8 cellular contexts compared by ENCODE assay signal in the genomic region with DNA sequence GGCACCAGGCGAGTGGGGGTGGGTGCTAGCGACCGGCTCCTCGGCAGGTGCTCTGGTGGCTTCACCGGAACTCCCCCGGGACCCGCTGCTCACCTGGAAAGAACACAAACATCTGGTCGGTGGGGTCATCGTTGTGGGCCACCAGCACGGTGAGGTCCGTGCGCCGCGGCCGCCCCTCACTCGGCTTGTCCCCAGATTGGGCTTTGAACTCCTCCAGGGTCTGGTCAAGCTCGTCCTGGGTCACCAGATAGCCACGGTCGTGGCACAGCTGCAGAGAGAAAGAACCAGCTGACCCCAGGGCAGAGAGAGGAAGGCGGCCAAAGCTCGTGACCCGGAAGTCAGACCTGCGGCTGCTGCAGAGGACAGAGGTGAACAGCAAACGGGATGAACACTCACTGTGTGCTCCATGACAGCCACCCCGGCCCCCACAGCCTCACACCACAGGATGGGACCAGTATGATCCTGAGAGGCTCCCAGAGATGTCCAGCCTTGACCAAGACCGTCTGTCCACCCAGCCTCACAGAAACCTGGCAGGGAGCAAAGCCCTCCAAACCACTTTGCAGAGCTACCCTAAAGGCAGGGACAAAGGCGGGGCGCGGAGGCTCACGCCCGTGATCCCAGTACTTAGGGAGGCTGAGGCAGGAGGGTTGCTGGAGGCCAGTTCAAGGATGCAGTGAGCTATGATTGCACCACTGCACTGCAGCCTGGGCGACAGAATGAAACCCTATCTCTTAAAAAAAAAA. TPM values are rescaled to one million over a fixed set of nuclear protein-coding genes. Genes with fewer than 3 reads are reported as not detected.
DNase-seq lines count a peak whose midpoint lies in the region; ATAC-seq, FAIRE-seq and TF ChIP-seq lines count a peak whose summit lies in the region.

No MANE protein-coding gene starts in this region.

- FAIRE-seq in A549 (lab: Jason Lieb, UNC) (no peak), GM19239 (lab: Jason Lieb, UNC) (no peak)

- 55% methylated on average over 18 of the region's 32 CpGs for WGBS in A549 (ENCODE audit: missing lambda C conversion rate)

- H3K4me1 Mint-ChIP-seq in IgD-negative memory B cell, result peaks cover 9 to 18% (median 9%) of the 10 kb centered on the region in 3 donors
- H3K4me1 Mint-ChIP-seq in central memory CD8-positive, alpha-beta T cell, result peaks cover 34% of the 10 kb centered on the region

- H3K27ac ChIP-seq in A549 (peak overlapping the region; percentile 84 to 97), mucosa of rectum (ENCODE audit: low read depth in 2 of 2, low read length in 2 of 2) (no peak overlapping the region)

- H3K4me3 ChIP-seq in A549 (peak overlapping the region; percentile 80), mucosa of rectum (ENCODE audit: low read length in 2 of 2) (peak overlapping the region; percentile 73 to 93)

- CTCF ChIA-PET in A549 (lab: Yijun Ruan, JAX), result interaction anchor here (0.7 to 2.5 kb wide), 6 partner anchors 9 to 171 kb away, joined by 3 to 10 read pairs (median 3); no protein-coding TSS in a partner anchor

- peak overlapping the region; percentile 80 to 90 for H3K9ac ChIP-seq in mucosa of rectum (ENCODE audit: low read depth in 1 of 2, low read length in 2 of 2)

- H3K9me3 ChIP-seq in A549, result no peaks in the 10 kb centered on the region
- H3K9me3 ChIP-seq in mucosa of rectum (ENCODE audit: control insufficient read depth in 2 of 2, low read length in 2 of 2), result no peaks in the 10 kb centered on the region

- H3K36me3 Mint-ChIP-seq in IgD-negative memory B cell, result no peaks in the 10 kb centered on the region
- H3K36me3 Mint-ChIP-seq in central memory CD8-positive, alpha-beta T cell (ENCODE audit: insufficient read depth), result peaks cover 47% of the 10 kb centered on the region

- peaks cover 13 to 15% of the 10 kb centered on the region in 2 donors for H3K36me3 ChIP-seq in mucosa of rectum (ENCODE audit: control insufficient read depth in 2 of 2, insufficient read depth in 2 of 2, low read length in 2 of 2)

- H3K4me3 Mint-ChIP-seq in IgD-negative memory B cell, result peak overlapping the region; percentile 91 to 98 (median 94)
- H3K4me3 Mint-ChIP-seq in central memory CD8-positive, alpha-beta T cell, result peak overlapping the region; percentile 95

- DNase-seq in A549 (ENCODE audit: low read depth in 1 of 2, low spot score in 1 of 2) (no peak), AG08396 (ENCODE audit: low spot score) (no peak), NCI-H524 treated with DMSO at 0.1 percent for 48 hours (lab: John Stamatoyannopoulos, UW) (no peak), GM19239 (ENCODE audit: insufficient read length, low spot score) (no peak), D341Med (ENCODE audit: low spot score) (no peak)
- no peak for DNase-seq in central memory CD8-positive, alpha-beta T cell (ENCODE audit: low spot score in 2 of 2)

- no peaks in the 10 kb centered on the region for H3K27me3 ChIP-seq in mucosa of rectum (ENCODE audit: control insufficient read depth in 2 of 2, insufficient read depth in 2 of 2, low read length in 2 of 2)

- H3K27ac Mint-ChIP-seq in IgD-negative memory B cell, result peak overlapping the region; percentile 46 to 89 (median 87)
- H3K27ac Mint-ChIP-seq in central memory CD8-positive, alpha-beta T cell (ENCODE audit: low read depth), result peak overlapping the region; percentile 85

- H3K4me1 ChIP-seq in A549 (peaks cover 29% of the 10 kb centered on the region), mucosa of rectum (ENCODE audit: control insufficient read depth in 2 of 2, insufficient read depth in 2 of 2, low read length in 2 of 2) (peaks cover 21 to 26% of the 10 kb centered on the region in 2 donors)

- no peak for TF ChIP-seq POLR2A in A549 (IDR thresholded peaks at IDR 0.05; ENCODE audit: low read length)

- H3K9me3 Mint-ChIP-seq in IgD-negative memory B cell, result no peaks in the 10 kb centered on the region
- H3K9me3 Mint-ChIP-seq in central memory CD8-positive, alpha-beta T cell, result no peaks in the 10 kb centered on the region

- peaks cover 1% of the 10 kb centered on the region for H3K27me3 Mint-ChIP-seq in IgD-negative memory B cell
- no peaks in the 10 kb centered on the region for H3K27me3 Mint-ChIP-seq in central memory CD8-positive, alpha-beta T cell

- TF ChIP-seq RAD21 in A549 (conservative IDR thresholded peaks at IDR 0.05 in 1 of 2, IDR thresholded peaks at IDR 0.05 in 1 of 2), result no peak

- ATAC-seq in A549, result no peak
- ATAC-seq in central memory CD8-positive, alpha-beta T cell (replicated peaks; ENCODE audit: extremely low read depth, poor library complexity, severe bottlenecking), result no peak

- TF ChIP-seq EP300 in A549 (IDR thresholded peaks at IDR 0.05), result no peak

- no peak for TF ChIP-seq CTCF in A549 (IDR thresholded peaks at IDR 0.05)

- POLR2A ChIA-PET in A549 (lab: Yijun Ruan, JAX), result interaction anchor here (0.6 to 1.1 kb wide), 3 partner anchors 11 to 85 kb away, joined by 3 to 4 read pairs (median 3); no protein-coding TSS in a partner anchor

- H3K4me2 ChIP-seq in A549, result peak overlapping the region; percentile 93

TF ChIP-seq in A549, 52 proteins besides CTCF, POLR2A, EP300 and RAD21:
- no peak for TF ChIP-seq TP53 (CRISPR knock-in tag; IDR thresholded peaks at IDR 0.05)
- no peak for TF ChIP-seq ZFP36 (IDR thresholded peaks at IDR 0.05; ENCODE audit: borderline replicate concordance, partially characterized antibody)
- TF ChIP-seq CHD4 (IDR thresholded peaks at IDR 0.05; ENCODE audit: borderline replicate concordance), result no peak
- no peak for TF ChIP-seq KDM5A (IDR thresholded peaks at IDR 0.05)
- TF ChIP-seq FOXS1 (CRISPR knock-in tag; IDR thresholded peaks at IDR 0.05), result no peak
- TF ChIP-seq MAX (IDR thresholded peaks at IDR 0.05), result no peak
- no peak for TF ChIP-seq SMC3 (IDR thresholded peaks at IDR 0.05)
- TF ChIP-seq BHLHE40 (IDR thresholded peaks at IDR 0.05; ENCODE audit: low read depth, low read length), result no peak
- TF ChIP-seq NR3C1 (IDR thresholded peaks at IDR 0.05), result no peak
- TF ChIP-seq KDM1A (IDR thresholded peaks at IDR 0.05; ENCODE audit: low read depth), result no peak

RNA-seq across cellular contexts. Expression of gene POLR2E, which starts 1.2 kb away (rescaled TPM):
- polyA plus RNA-seq in A549 (2011; rRNA removed) (81.0 and 99.6 TPM in 2 replicates), A549 (2017; fragmentation: RNase III; extraction: RNeasy Plus Mini Kit Qiagen cat#74134 plus additional on column Dnase treatment) (170 to 181 TPM (median 172 TPM) in 3 replicates), IgD-negative memory B cell (237 TPM)
- 346 and 402 TPM in 2 replicates for polyA plus RNA-seq in A549 (2012; cell fraction: cytosol; rRNA removed)
- polyA plus RNA-seq in A549 (2012; cell fraction: nucleus; rRNA removed), result 288 and 337 TPM in 2 replicates
- polyA minus RNA-seq in A549 (2011; rRNA and poly(A)+ RNA removed), result 102 and 159 TPM in 2 replicates

RNA-seq across cellular contexts. Expression of gene GPX4, which starts 9.8 kb away (rescaled TPM):
- polyA plus RNA-seq in A549 (2011; rRNA removed), result 223 and 248 TPM in 2 replicates
- polyA plus RNA-seq in A549 (2012; cell fraction: cytosol; rRNA removed), result 768 and 819 TPM in 2 replicates
- polyA plus RNA-seq in A549 (2012; cell fraction: nucleus; rRNA removed), result 378 and 395 TPM in 2 replicates
- 370 to 402 TPM (median 394 TPM) in 3 replicates for polyA plus RNA-seq in A549 (2017; fragmentation: RNase III; extraction: RNeasy Plus Mini Kit Qiagen cat#74134 plus additional on column Dnase treatment)
- polyA minus RNA-seq in A549 (2011; rRNA and poly(A)+ RNA removed), result 180 and 195 TPM in 2 replicates
- polyA plus RNA-seq in IgD-negative memory B cell, result 460 TPM

RNA-seq across cellular contexts. Expression of gene ARHGAP45, which starts 27.0 kb away (rescaled TPM):
- 0.48 and 1.2 TPM in 2 replicates for polyA plus RNA-seq in A549 (2011; rRNA removed)
- 2.1 and 2.6 TPM in 2 replicates for polyA plus RNA-seq in A549 (2012; cell fraction: cytosol; rRNA removed)
- polyA plus RNA-seq in A549 (2012; cell fraction: nucleus; rRNA removed), result 7.8 and 8.6 TPM in 2 replicates
- 1.5 to 1.9 TPM (median 1.8 TPM) in 3 replicates for polyA plus RNA-seq in A549 (2017; fragmentation: RNase III; extraction: RNeasy Plus Mini Kit Qiagen cat#74134 plus additional on column Dnase treatment)
- polyA minus RNA-seq in A549 (2011; rRNA and poly(A)+ RNA removed), result 0.58 and 0.88 TPM in 2 replicates
- 391 TPM for polyA plus RNA-seq in IgD-negative memory B cell

RNA-seq across cellular contexts. Expression of gene ABCA7, which starts 54.1 kb away (rescaled TPM):
- polyA plus RNA-seq in A549 (2011; rRNA removed) (5.0 and 6.6 TPM in 2 replicates), A549 (2017; fragmentation: RNase III; extraction: RNeasy Plus Mini Kit Qiagen cat#74134 plus additional on column Dnase treatment) (8.8 to 13.5 TPM (median 12.6 TPM) in 3 replicates), IgD-negative memory B cell (21.4 TPM)
- polyA plus RNA-seq in A549 (2012; cell fraction: cytosol; rRNA removed), result 7.9 and 9.1 TPM in 2 replicates
- 53.4 and 59.9 TPM in 2 replicates for polyA plus RNA-seq in A549 (2012; cell fraction: nucleus; rRNA removed)
- 9.6 and 10.5 TPM in 2 replicates for polyA minus RNA-seq in A549 (2011; rRNA and poly(A)+ RNA removed)

Comparison
In these comparisons a context has a peak if more than half of its experiments do, and no peak if none do; other contexts are left out.
1. H3K27ac ChIP-seq: peak in A549 (2 of 2); none in mucosa of rectum (0 of 2).
2. RNA of gene ARHGAP45, which starts 27.0 kb away (polyA plus RNA-seq): 391 TPM in IgD-negative memory B cell (single experiment); 0.48 to 8.6 TPM in A549; every median in the first group is over 10 times any median in the second.